In genomic region chr3:143535994-143536784, GRCh38 we compare ENCODE assay signal across 11 cellular contexts.
A peak's percentile ranks its signal among the peaks of the same experiment; 100 is the strongest.
DNase-seq lines count a peak whose midpoint lies in the region; ATAC-seq and TF ChIP-seq lines count a peak whose summit lies in the region.
"Had no signal": no experiment of that assay in that cellular context is flagged by ENCODE, and none has a peak within 500 bp of the region (broad histone marks: within the 10 kb centered on the region; RNA-seq: fewer than 3 reads in every experiment).

No MANE protein-coding gene starts in this region.

- H3K4me1 Mint-ChIP-seq in Calu3 (ENCODE audit: low read depth, unreplicated experiment), result no peaks in the 10 kb centered on the region

- H3K27me3 Mint-ChIP-seq in Calu3 (ENCODE audit: unreplicated experiment), result no peaks in the 10 kb centered on the region
- H3K27me3 Mint-ChIP-seq: effector memory CD8-positive, alpha-beta T cell had no signal

- BruUV-seq in Calu3 (replicated peaks; lab: Mats Ljungman, UMichigan), result no TSS peak

- DNase-seq in fibroblast of mammary gland (ENCODE audit: low read depth) (peak; percentile 23), midbrain (lab: John Stamatoyannopoulos, UW) (no peak), Calu3 (no peak), dorsolateral prefrontal cortex (no peak)
- no peak for DNase-seq in effector CD8-positive, alpha-beta T cell (lab: John Stamatoyannopoulos, UW)
- DNase-seq: effector memory CD8-positive, alpha-beta T cell; NCI-H1092 had no signal

- TF ChIP-seq CTCF in fibroblast of mammary gland (conservative IDR thresholded peaks at IDR 0.05; ENCODE audit: control insufficient read depth, insufficient read depth, low read depth, low read length) (no peak), Calu3 (IDR thresholded peaks at IDR 0.05; ENCODE audit: unreplicated experiment) (no peak), dorsolateral prefrontal cortex (IDR thresholded peaks at IDR 0.05 in 54 of 56, conservative IDR thresholded peaks at IDR 0.05 in 2 of 56; ENCODE audit: low read depth in 1 of 56, partially characterized antibody in 56 of 56) (no peak)

- intact Hi-C loops in Calu3 (cut with micrococcal nuclease; ENCODE audit: unreplicated experiment), result no loop called here
- intact Hi-C loops in dorsolateral prefrontal cortex (cut with DNase I), result no loop called here

- CTCF ChIA-PET in Calu3 (lab: Charles Lee), result interaction anchor here (0.5 to 0.6 kb wide), 2 partner anchors 77 to 887 kb away, joined by 3 read pairs; no protein-coding TSS in a partner anchor

- no peaks in the 10 kb centered on the region for H3K36me3 Mint-ChIP-seq in Calu3 (ENCODE audit: insufficient read depth, unreplicated experiment)

- peak overlapping the region in 2 of 59 donors; percentile 7 to 21 for H3K27ac ChIP-seq in dorsolateral prefrontal cortex
- H3K27ac ChIP-seq: VCaP had no signal

- H3K4me3 Mint-ChIP-seq in Calu3 (ENCODE audit: low read depth, unreplicated experiment), result no peak overlapping the region
- H3K4me3 Mint-ChIP-seq: effector memory CD8-positive, alpha-beta T cell had no signal

- H3K27ac Mint-ChIP-seq in Calu3 (ENCODE audit: unreplicated experiment), result no peak overlapping the region
- H3K27ac Mint-ChIP-seq: effector memory CD8-positive, alpha-beta T cell had no signal

- H3K27me3 ChIP-seq in dorsolateral prefrontal cortex, result no peaks in the 10 kb centered on the region

- no peaks in the 10 kb centered on the region for H3K9me3 Mint-ChIP-seq in Calu3 (ENCODE audit: low read depth, unreplicated experiment)
- H3K9me3 Mint-ChIP-seq: effector memory CD8-positive, alpha-beta T cell had no signal

- ATAC-seq in GM18502 (IDR thresholded peaks at IDR 0.05; ENCODE audit: poor library complexity, unreplicated experiment) (peak; percentile 96), GM21381 (IDR thresholded peaks at IDR 0.05; ENCODE audit: unreplicated experiment) (peak; percentile 96), HG03196 (IDR thresholded peaks at IDR 0.05; ENCODE audit: unreplicated experiment) (peak; percentile 94)
- ATAC-seq: effector memory CD8-positive, alpha-beta T cell had no signal

- no peak overlapping the region for H3K4me3 ChIP-seq in fibroblast of mammary gland (ENCODE audit: control insufficient read depth, low read depth, low read length)
- H3K4me3 ChIP-seq in dorsolateral prefrontal cortex, result peak overlapping the region in 1 of 59 donors; percentile 13
